1 cellular context compared by ENCODE assay signal in genomic region chr6:131808460-131809269, GRCh38.
TF ChIP-seq lines count a peak whose summit lies in the region.

No MANE protein-coding gene starts in this region.

TF ChIP-seq in HepG2, 621 proteins besides CTCF, POLR2A, EP300 and RAD21 (continued from another document and continues in another):
- TF ChIP-seq, protein P1, sequence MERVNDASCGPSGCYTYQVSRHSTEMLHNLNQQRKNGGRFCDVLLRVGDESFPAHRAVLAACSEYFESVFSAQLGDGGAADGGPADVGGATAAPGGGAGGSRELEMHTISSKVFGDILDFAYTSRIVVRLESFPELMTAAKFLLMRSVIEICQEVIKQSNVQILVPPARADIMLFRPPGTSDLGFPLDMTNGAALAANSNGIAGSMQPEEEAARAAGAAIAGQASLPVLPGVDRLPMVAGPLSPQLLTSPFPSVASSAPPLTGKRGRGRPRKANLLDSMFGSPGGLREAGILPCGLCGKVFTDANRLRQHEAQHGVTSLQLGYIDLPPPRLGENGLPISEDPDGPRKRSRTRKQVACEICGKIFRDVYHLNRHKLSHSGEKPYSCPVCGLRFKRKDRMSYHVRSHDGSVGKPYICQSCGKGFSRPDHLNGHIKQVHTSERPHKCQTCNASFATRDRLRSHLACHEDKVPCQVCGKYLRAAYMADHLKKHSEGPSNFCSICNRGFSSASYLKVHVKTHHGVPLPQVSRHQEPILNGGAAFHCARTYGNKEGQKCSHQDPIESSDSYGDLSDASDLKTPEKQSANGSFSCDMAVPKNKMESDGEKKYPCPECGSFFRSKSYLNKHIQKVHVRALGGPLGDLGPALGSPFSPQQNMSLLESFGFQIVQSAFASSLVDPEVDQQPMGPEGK (CRISPR knock-in tag; IDR thresholded peaks at IDR 0.05) = no peak
- TF ChIP-seq ZNF235 (CRISPR knock-in tag; IDR thresholded peaks at IDR 0.05; ENCODE audit: borderline replicate concordance) = no peak
- no peak for TF ChIP-seq ZNF446 (CRISPR knock-in tag; IDR thresholded peaks at IDR 0.05)
- 0 out of 2 replicates have a peak, but pooled peaks have one; percentile 18 for TF ChIP-seq NR2C2 (CRISPR knock-in tag; IDR thresholded peaks at IDR 0.05; ENCODE audit: borderline replicate concordance)
- no peak for TF ChIP-seq ZNF121 (CRISPR knock-in tag; IDR thresholded peaks at IDR 0.05)
- no peak for TF ChIP-seq BORCS8-MEF2B (CRISPR knock-in tag; IDR thresholded peaks at IDR 0.05)
- TF ChIP-seq MTA1 (CRISPR knock-in tag; IDR thresholded peaks at IDR 0.05; ENCODE audit: borderline replicate concordance) = no peak
- TF ChIP-seq GPN1 (CRISPR knock-in tag; IDR thresholded peaks at IDR 0.05; ENCODE audit: borderline replicate concordance) = no peak
- no peak for TF ChIP-seq ZNF124 (CRISPR knock-in tag; IDR thresholded peaks at IDR 0.05)
- no peak for TF ChIP-seq SRY (CRISPR knock-in tag; IDR thresholded peaks at IDR 0.05)
- TF ChIP-seq ZNF776 (CRISPR knock-in tag; IDR thresholded peaks at IDR 0.05) = no peak
- 0 out of 2 replicates have a peak, but pooled peaks have one; percentile 19 for TF ChIP-seq NKX3-1 (CRISPR knock-in tag; IDR thresholded peaks at IDR 0.05)
- no peak for TF ChIP-seq ZNF230 (CRISPR knock-in tag; IDR thresholded peaks at IDR 0.05)
- peak; percentile 7; the same call in 1 of the 2 replicates for TF ChIP-seq ZNF331 (CRISPR knock-in tag; IDR thresholded peaks at IDR 0.05)
- no peak for TF ChIP-seq ZBTB1 (CRISPR knock-in tag; IDR thresholded peaks at IDR 0.05; ENCODE audit: borderline replicate concordance)
- no peak for TF ChIP-seq ESRRA (CRISPR knock-in tag; IDR thresholded peaks at IDR 0.05; ENCODE audit: low read depth)
- TF ChIP-seq CCAR2 (optimal IDR thresholded peaks at IDR 0.05; ENCODE audit: low read depth, low read length) = no peak
- TF ChIP-seq ZKSCAN5 (CRISPR knock-in tag; IDR thresholded peaks at IDR 0.05) = no peak
- TF ChIP-seq, protein P2, sequence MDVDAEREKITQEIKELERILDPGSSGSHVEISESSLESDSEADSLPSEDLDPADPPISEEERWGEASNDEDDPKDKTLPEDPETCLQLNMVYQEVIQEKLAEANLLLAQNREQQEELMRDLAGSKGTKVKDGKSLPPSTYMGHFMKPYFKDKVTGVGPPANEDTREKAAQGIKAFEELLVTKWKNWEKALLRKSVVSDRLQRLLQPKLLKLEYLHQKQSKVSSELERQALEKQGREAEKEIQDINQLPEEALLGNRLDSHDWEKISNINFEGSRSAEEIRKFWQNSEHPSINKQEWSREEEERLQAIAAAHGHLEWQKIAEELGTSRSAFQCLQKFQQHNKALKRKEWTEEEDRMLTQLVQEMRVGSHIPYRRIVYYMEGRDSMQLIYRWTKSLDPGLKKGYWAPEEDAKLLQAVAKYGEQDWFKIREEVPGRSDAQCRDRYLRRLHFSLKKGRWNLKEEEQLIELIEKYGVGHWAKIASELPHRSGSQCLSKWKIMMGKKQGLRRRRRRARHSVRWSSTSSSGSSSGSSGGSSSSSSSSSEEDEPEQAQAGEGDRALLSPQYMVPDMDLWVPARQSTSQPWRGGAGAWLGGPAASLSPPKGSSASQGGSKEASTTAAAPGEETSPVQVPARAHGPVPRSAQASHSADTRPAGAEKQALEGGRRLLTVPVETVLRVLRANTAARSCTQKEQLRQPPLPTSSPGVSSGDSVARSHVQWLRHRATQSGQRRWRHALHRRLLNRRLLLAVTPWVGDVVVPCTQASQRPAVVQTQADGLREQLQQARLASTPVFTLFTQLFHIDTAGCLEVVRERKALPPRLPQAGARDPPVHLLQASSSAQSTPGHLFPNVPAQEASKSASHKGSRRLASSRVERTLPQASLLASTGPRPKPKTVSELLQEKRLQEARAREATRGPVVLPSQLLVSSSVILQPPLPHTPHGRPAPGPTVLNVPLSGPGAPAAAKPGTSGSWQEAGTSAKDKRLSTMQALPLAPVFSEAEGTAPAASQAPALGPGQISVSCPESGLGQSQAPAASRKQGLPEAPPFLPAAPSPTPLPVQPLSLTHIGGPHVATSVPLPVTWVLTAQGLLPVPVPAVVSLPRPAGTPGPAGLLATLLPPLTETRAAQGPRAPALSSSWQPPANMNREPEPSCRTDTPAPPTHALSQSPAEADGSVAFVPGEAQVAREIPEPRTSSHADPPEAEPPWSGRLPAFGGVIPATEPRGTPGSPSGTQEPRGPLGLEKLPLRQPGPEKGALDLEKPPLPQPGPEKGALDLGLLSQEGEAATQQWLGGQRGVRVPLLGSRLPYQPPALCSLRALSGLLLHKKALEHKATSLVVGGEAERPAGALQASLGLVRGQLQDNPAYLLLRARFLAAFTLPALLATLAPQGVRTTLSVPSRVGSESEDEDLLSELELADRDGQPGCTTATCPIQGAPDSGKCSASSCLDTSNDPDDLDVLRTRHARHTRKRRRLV (CRISPR knock-in tag; IDR thresholded peaks at IDR 0.05) = no peak
- no peak for TF ChIP-seq ZNF3 (CRISPR knock-in tag; IDR thresholded peaks at IDR 0.05)
- TF ChIP-seq PHF20 (CRISPR knock-in tag; IDR thresholded peaks at IDR 0.05) = 0 out of 2 replicates have a peak, but pooled peaks have one; percentile 6
- TF ChIP-seq MYPOP (CRISPR knock-in tag; IDR thresholded peaks at IDR 0.05) = peak; percentile 58; the same call in 1 of the 2 replicates
- no peak for TF ChIP-seq HIVEP1 (CRISPR knock-in tag; IDR thresholded peaks at IDR 0.05)
- TF ChIP-seq MLX (CRISPR knock-in tag; IDR thresholded peaks at IDR 0.05) = no peak
- no peak for TF ChIP-seq ZNF484 (CRISPR knock-in tag; IDR thresholded peaks at IDR 0.05; ENCODE audit: borderline replicate concordance, low read depth)
- no peak for TF ChIP-seq ATRX (CRISPR knock-in tag; IDR thresholded peaks at IDR 0.05; ENCODE audit: borderline replicate concordance)
- TF ChIP-seq, protein P3, sequence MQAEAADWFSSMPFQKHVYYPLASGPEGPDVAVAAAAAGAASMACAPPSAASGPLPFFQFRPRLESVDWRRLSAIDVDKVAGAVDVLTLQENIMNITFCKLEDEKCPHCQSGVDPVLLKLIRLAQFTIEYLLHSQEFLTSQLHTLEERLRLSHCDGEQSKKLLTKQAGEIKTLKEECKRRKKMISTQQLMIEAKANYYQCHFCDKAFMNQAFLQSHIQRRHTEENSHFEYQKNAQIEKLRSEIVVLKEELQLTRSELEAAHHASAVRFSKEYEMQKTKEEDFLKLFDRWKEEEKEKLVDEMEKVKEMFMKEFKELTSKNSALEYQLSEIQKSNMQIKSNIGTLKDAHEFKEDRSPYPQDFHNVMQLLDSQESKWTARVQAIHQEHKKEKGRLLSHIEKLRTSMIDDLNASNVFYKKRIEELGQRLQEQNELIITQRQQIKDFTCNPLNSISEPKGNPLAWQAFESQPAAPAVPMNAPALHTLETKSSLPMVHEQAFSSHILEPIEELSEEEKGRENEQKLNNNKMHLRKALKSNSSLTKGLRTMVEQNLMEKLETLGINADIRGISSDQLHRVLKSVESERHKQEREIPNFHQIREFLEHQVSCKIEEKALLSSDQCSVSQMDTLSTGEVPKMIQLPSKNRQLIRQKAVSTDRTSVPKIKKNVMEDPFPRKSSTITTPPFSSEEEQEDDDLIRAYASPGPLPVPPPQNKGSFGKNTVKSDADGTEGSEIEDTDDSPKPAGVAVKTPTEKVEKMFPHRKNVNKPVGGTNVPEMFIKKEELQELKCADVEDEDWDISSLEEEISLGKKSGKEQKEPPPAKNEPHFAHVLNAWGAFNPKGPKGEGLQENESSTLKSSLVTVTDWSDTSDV (CRISPR knock-in tag; IDR thresholded peaks at IDR 0.05) = no peak
- TF ChIP-seq REL (CRISPR knock-in tag; conservative IDR thresholded peaks at IDR 0.05) = 0 out of 2 replicates have a peak, but pooled peaks have one; percentile 51
- TF ChIP-seq CENPX (CRISPR knock-in tag; IDR thresholded peaks at IDR 0.05) = no peak
- no peak for TF ChIP-seq RXRA (CRISPR knock-in tag; IDR thresholded peaks at IDR 0.05)
- no peak for TF ChIP-seq NPAS2 (CRISPR knock-in tag; IDR thresholded peaks at IDR 0.05; ENCODE audit: borderline replicate concordance)
- TF ChIP-seq SIN3A (IDR thresholded peaks at IDR 0.05; ENCODE audit: borderline replicate concordance, low read depth, low read length) = no peak
- TF ChIP-seq ZNF570 (CRISPR knock-in tag; IDR thresholded peaks at IDR 0.05; ENCODE audit: borderline replicate concordance) = no peak
- TF ChIP-seq XRCC5 (optimal IDR thresholded peaks at IDR 0.05; ENCODE audit: low read length) = peak; percentile 25
- no peak for TF ChIP-seq ZNF432 (CRISPR knock-in tag; IDR thresholded peaks at IDR 0.05; ENCODE audit: borderline replicate concordance)
- TF ChIP-seq HDAC2 (CRISPR knock-in tag; IDR thresholded peaks at IDR 0.05) = no peak
- TF ChIP-seq, protein P4, sequence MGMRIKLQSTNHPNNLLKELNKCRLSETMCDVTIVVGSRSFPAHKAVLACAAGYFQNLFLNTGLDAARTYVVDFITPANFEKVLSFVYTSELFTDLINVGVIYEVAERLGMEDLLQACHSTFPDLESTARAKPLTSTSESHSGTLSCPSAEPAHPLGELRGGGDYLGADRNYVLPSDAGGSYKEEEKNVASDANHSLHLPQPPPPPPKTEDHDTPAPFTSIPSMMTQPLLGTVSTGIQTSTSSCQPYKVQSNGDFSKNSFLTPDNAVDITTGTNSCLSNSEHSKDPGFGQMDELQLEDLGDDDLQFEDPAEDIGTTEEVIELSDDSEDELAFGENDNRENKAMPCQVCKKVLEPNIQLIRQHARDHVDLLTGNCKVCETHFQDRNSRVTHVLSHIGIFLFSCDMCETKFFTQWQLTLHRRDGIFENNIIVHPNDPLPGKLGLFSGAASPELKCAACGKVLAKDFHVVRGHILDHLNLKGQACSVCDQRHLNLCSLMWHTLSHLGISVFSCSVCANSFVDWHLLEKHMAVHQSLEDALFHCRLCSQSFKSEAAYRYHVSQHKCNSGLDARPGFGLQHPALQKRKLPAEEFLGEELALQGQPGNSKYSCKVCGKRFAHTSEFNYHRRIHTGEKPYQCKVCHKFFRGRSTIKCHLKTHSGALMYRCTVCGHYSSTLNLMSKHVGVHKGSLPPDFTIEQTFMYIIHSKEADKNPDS (CRISPR knock-in tag; IDR thresholded peaks at IDR 0.05) = no peak
- TF ChIP-seq FOXK2 (IDR thresholded peaks at IDR 0.05) = no peak
- TF ChIP-seq, protein P5, sequence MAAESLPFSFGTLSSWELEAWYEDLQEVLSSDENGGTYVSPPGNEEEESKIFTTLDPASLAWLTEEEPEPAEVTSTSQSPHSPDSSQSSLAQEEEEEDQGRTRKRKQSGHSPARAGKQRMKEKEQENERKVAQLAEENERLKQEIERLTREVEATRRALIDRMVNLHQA (CRISPR knock-in tag; IDR thresholded peaks at IDR 0.05) = no peak
- TF ChIP-seq, protein P6, sequence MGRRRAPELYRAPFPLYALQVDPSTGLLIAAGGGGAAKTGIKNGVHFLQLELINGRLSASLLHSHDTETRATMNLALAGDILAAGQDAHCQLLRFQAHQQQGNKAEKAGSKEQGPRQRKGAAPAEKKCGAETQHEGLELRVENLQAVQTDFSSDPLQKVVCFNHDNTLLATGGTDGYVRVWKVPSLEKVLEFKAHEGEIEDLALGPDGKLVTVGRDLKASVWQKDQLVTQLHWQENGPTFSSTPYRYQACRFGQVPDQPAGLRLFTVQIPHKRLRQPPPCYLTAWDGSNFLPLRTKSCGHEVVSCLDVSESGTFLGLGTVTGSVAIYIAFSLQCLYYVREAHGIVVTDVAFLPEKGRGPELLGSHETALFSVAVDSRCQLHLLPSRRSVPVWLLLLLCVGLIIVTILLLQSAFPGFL (CRISPR knock-in tag; IDR thresholded peaks at IDR 0.05) = no peak
- TF ChIP-seq, protein P7, sequence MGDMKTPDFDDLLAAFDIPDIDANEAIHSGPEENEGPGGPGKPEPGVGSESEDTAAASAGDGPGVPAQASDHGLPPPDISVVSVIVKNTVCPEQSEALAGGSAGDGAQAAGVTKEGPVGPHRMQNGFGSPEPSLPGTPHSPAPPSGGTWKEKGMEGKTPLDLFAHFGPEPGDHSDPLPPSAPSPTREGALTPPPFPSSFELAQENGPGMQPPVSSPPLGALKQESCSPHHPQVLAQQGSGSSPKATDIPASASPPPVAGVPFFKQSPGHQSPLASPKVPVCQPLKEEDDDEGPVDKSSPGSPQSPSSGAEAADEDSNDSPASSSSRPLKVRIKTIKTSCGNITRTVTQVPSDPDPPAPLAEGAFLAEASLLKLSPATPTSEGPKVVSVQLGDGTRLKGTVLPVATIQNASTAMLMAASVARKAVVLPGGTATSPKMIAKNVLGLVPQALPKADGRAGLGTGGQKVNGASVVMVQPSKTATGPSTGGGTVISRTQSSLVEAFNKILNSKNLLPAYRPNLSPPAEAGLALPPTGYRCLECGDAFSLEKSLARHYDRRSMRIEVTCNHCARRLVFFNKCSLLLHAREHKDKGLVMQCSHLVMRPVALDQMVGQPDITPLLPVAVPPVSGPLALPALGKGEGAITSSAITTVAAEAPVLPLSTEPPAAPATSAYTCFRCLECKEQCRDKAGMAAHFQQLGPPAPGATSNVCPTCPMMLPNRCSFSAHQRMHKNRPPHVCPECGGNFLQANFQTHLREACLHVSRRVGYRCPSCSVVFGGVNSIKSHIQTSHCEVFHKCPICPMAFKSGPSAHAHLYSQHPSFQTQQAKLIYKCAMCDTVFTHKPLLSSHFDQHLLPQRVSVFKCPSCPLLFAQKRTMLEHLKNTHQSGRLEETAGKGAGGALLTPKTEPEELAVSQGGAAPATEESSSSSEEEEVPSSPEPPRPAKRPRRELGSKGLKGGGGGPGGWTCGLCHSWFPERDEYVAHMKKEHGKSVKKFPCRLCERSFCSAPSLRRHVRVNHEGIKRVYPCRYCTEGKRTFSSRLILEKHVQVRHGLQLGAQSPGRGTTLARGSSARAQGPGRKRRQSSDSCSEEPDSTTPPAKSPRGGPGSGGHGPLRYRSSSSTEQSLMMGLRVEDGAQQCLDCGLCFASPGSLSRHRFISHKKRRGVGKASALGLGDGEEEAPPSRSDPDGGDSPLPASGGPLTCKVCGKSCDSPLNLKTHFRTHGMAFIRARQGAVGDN (CRISPR knock-in tag; IDR thresholded peaks at IDR 0.05) = no peak
- no peak for TF ChIP-seq ZNF317 (CRISPR knock-in tag; IDR thresholded peaks at IDR 0.05)
- TF ChIP-seq TBP (CRISPR knock-in tag; IDR thresholded peaks at IDR 0.05) = no peak
- TF ChIP-seq FOXA3 (CRISPR knock-in tag; IDR thresholded peaks at IDR 0.05) = peak; percentile 12; the same call in 1 of the 2 replicates
- no peak for TF ChIP-seq GZF1 (CRISPR knock-in tag; IDR thresholded peaks at IDR 0.05)
- no peak for TF ChIP-seq ZNF253 (CRISPR knock-in tag; IDR thresholded peaks at IDR 0.05; ENCODE audit: borderline replicate concordance)
